18 cellular contexts compared by ENCODE assay signal in genomic region chr7:112891698-112892097, GRCh38.
"Had no signal": no experiment of that assay in that cellular context is flagged by ENCODE, and none has a peak within 500 bp of the region (broad histone marks: within the 10 kb centered on the region; RNA-seq: fewer than 3 reads in every experiment).

No MANE protein-coding gene starts in this region.

- H3K27me3 ChIP-seq: dorsolateral prefrontal cortex, esophagus muscularis mucosa, foreskin keratinocyte, gastroesophageal sphincter, heart left ventricle, hepatocyte, left lung had no signal

- H3K9me3 ChIP-seq: esophagus muscularis mucosa, gastroesophageal sphincter, heart left ventricle, left lung, lower lobe of right lung, mucosa of descending colon had no signal

- H3K4me3 ChIP-seq: coronary artery, dorsolateral prefrontal cortex, esophagus muscularis mucosa, gastroesophageal sphincter, heart left ventricle, hepatocyte, left lung, lower lobe of right lung, mucosa of descending colon had no signal

- H3K4me1 ChIP-seq: foreskin keratinocyte, gastroesophageal sphincter, lower lobe of right lung had no signal

- H3K27ac ChIP-seq: coronary artery, dorsolateral prefrontal cortex, esophagus muscularis mucosa, foreskin keratinocyte, gastroesophageal sphincter, heart left ventricle, hepatocyte, left lung, lower lobe of right lung had no signal

- ATAC-seq: gastroesophageal sphincter, left lung, lower lobe of right lung, mucosa of descending colon had no signal

- DNase-seq: dorsolateral prefrontal cortex; effector CD4-positive, alpha-beta T cell; effector memory CD4-positive, alpha-beta T cell; heart left ventricle; hypothalamus; immature natural killer cell; islet precursor cell; kidney; kidney glomerular epithelial cell; left lung; lower lobe of right lung; mucosa of descending colon; naive B cell had no signal
